1 cellular context compared by ENCODE assay signal in genomic region chr1:7334475-7335035, GRCh38.
A peak's percentile ranks its signal among the peaks of the same experiment; 100 is the strongest.
TF ChIP-seq lines count a peak whose summit lies in the region.

No MANE protein-coding gene starts in this region.

TF ChIP-seq in HEK293, 187 proteins besides CTCF, POLR2A, EP300 and RAD21 (continued from another document):
- TF ChIP-seq PRDM4 (tag by site-specific recombination; IDR thresholded peaks at IDR 0.05), result no peak
- TF ChIP-seq MZF1 (tag by site-specific recombination; IDR thresholded peaks at IDR 0.05; ENCODE audit: borderline replicate concordance), result 0 out of 2 replicates have a peak, but pooled peaks have one; percentile 37
- TF ChIP-seq, protein P1, sequence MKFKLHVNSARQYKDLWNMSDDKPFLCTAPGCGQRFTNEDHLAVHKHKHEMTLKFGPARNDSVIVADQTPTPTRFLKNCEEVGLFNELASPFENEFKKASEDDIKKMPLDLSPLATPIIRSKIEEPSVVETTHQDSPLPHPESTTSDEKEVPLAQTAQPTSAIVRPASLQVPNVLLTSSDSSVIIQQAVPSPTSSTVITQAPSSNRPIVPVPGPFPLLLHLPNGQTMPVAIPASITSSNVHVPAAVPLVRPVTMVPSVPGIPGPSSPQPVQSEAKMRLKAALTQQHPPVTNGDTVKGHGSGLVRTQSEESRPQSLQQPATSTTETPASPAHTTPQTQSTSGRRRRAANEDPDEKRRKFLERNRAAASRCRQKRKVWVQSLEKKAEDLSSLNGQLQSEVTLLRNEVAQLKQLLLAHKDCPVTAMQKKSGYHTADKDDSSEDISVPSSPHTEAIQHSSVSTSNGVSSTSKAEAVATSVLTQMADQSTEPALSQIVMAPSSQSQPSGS (tag by site-specific recombination; IDR thresholded peaks at IDR 0.05; ENCODE audit: low read depth), result 0 out of 2 replicates have a peak, but pooled peaks have one; percentile 21
- TF ChIP-seq, protein P2, sequence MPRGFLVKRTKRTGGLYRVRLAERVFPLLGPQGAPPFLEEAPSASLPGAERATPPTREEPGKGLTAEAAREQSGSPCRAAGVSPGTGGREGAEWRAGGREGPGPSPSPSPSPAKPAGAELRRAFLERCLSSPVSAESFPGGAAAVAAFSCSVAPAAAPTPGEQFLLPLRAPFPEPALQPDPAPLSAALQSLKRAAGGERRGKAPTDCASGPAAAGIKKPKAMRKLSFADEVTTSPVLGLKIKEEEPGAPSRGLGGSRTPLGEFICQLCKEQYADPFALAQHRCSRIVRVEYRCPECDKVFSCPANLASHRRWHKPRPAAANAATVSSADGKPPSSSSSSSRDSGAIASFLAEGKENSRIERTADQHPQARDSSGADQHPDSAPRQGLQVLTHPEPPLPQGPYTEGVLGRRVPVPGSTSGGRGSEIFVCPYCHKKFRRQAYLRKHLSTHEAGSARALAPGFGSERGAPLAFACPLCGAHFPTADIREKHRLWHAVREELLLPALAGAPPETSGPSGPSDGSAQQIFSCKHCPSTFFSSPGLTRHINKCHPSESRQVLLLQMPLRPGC (tag by site-specific recombination; IDR thresholded peaks at IDR 0.05), result peak; percentile 55
- TF ChIP-seq ZNF510 (tag by site-specific recombination; IDR thresholded peaks at IDR 0.05; ENCODE audit: insufficient replicate concordance), result no peak
- TF ChIP-seq ZNF335 (tag by site-specific recombination; conservative IDR thresholded peaks at IDR 0.05), result peak; percentile 33; the same call in 1 of the 2 replicates
- no peak for TF ChIP-seq ZSCAN18 (tag by site-specific recombination; IDR thresholded peaks at IDR 0.05)
- no peak for TF ChIP-seq ZNF184 (tag by site-specific recombination; IDR thresholded peaks at IDR 0.05)
- TF ChIP-seq, protein P3, sequence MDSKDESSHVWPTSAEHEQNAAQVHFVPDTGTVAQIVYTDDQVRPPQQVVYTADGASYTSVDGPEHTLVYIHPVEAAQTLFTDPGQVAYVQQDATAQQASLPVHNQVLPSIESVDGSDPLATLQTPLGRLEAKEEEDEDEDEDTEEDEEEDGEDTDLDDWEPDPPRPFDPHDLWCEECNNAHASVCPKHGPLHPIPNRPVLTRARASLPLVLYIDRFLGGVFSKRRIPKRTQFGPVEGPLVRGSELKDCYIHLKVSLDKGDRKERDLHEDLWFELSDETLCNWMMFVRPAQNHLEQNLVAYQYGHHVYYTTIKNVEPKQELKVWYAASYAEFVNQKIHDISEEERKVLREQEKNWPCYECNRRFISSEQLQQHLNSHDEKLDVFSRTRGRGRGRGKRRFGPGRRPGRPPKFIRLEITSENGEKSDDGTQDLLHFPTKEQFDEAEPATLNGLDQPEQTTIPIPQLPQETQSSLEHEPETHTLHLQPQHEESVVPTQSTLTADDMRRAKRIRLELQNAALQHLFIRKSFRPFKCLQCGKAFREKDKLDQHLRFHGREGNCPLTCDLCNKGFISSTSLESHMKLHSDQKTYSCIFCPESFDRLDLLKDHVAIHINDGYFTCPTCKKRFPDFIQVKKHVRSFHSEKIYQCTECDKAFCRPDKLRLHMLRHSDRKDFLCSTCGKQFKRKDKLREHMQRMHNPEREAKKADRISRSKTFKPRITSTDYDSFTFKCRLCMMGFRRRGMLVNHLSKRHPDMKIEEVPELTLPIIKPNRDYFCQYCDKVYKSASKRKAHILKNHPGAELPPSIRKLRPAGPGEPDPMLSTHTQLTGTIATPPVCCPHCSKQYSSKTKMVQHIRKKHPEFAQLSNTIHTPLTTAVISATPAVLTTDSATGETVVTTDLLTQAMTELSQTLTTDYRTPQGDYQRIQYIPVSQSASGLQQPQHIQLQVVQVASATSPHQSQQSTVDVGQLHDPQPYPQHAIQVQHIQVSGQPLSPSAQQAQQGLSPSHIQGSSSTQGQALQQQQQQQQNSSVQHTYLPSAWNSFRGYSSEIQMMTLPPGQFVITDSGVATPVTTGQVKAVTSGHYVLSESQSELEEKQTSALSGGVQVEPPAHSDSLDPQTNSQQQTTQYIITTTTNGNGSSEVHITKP (tag by site-specific recombination; IDR thresholded peaks at IDR 0.05), result peak; percentile 89
- TF ChIP-seq ZNF548 (tag by site-specific recombination; IDR thresholded peaks at IDR 0.05), result no peak
- no peak for TF ChIP-seq ZBTB8A (tag by site-specific recombination; IDR thresholded peaks at IDR 0.05)
- no peak for TF ChIP-seq ZNF10 (tag by site-specific recombination; IDR thresholded peaks at IDR 0.05)
- peak; percentile 54; the same call in 1 of the 2 replicates for TF ChIP-seq OSR2 (tag by site-specific recombination; IDR thresholded peaks at IDR 0.05)
- TF ChIP-seq ZNF518A (tag by site-specific recombination; conservative IDR thresholded peaks at IDR 0.05; ENCODE audit: low read depth), result 0 out of 2 replicates have a peak, but pooled peaks have one; percentile 30
- no peak for TF ChIP-seq ZNF114 (tag by site-specific recombination; IDR thresholded peaks at IDR 0.05)
- TF ChIP-seq ZNF341 (tag by site-specific recombination; IDR thresholded peaks at IDR 0.05; ENCODE audit: low read depth), result peak; percentile 37; the same call in 1 of the 2 replicates
- no peak for TF ChIP-seq PBX3 (CRISPR knock-in tag; IDR thresholded peaks at IDR 0.05)
- TF ChIP-seq WT1 (tag by site-specific recombination; IDR thresholded peaks at IDR 0.05), result 0 out of 2 replicates have a peak, but pooled peaks have one; percentile 24
- TF ChIP-seq GLI4 (tag by site-specific recombination; IDR thresholded peaks at IDR 0.05), result no peak
- no peak for TF ChIP-seq ZNF23 (tag by site-specific recombination; IDR thresholded peaks at IDR 0.05; ENCODE audit: borderline replicate concordance)
- no peak for TF ChIP-seq ZNF214 (tag by site-specific recombination; IDR thresholded peaks at IDR 0.05; ENCODE audit: borderline replicate concordance)
- peak; percentile 39 for TF ChIP-seq ZNF366 (tag by site-specific recombination; conservative IDR thresholded peaks at IDR 0.05)
- TF ChIP-seq, protein P4, sequence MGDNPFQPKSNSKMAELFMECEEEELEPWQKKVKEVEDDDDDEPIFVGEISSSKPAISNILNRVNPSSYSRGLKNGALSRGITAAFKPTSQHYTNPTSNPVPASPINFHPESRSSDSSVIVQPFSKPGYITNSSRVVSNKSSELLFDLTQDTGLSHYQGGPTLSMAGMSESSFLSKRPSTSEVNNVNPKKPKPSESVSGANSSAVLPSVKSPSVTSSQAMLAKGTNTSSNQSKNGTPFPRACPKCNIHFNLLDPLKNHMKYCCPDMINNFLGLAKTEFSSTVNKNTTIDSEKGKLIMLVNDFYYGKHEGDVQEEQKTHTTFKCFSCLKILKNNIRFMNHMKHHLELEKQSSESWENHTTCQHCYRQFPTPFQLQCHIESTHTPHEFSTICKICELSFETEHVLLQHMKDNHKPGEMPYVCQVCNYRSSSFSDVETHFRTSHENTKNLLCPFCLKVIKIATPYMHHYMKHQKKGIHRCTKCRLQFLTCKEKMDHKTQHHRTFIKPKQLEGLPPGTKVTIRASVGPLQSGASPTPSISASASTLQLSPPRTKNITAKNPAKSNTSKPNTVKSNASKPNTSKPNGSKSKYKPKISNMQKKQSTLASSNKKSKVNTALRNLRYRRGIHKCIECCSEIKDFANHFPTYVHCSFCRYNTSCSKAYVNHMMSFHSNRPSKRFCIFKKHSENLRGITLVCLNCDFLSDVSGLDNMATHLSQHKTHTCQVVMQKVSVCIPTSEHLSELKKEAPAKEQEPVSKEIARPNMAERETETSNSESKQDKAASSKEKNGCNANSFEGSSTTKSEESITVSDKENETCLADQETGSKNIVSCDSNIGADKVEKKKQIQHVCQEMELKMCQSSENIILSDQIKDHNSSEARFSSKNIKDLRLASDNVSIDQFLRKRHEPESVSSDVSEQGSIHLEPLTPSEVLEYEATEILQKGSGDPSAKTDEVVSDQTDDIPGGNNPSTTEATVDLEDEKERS (tag by site-specific recombination; IDR thresholded peaks at IDR 0.05), result no peak
- peak; percentile 51; the same call in 1 of the 2 replicates for TF ChIP-seq ZEB2 (tag by site-specific recombination; IDR thresholded peaks at IDR 0.05)
- peak; percentile 75 for TF ChIP-seq ZNF629 (tag by site-specific recombination; IDR thresholded peaks at IDR 0.05)
- TF ChIP-seq ZNF621 (tag by site-specific recombination; IDR thresholded peaks at IDR 0.05), result no peak
- TF ChIP-seq TCF7L2 (IDR thresholded peaks at IDR 0.05; ENCODE audit: borderline replicate concordance, low read depth, low read length), result no peak
- TF ChIP-seq ZNF514 (tag by site-specific recombination; IDR thresholded peaks at IDR 0.05), result no peak
TF ChIP-seq in HEK293: peak in this region for 25.
